9 cellular contexts compared by ENCODE assay signal in genomic region chr22:29306830-29307657, GRCh38. TPM values are rescaled to one million over a fixed set of nuclear protein-coding genes. Genes with fewer than 3 reads are reported as not detected.
DNase-seq lines count a peak whose midpoint lies in the region; ATAC-seq, FAIRE-seq and TF ChIP-seq lines count a peak whose summit lies in the region.
"Had no signal": no experiment of that assay in that cellular context is flagged by ENCODE, and none has a peak within 500 bp of the region (broad histone marks: within the 10 kb centered on the region; RNA-seq: fewer than 3 reads in every experiment).

No MANE protein-coding gene starts in this region.

- H3K36me3 Mint-ChIP-seq in chondrocyte (ENCODE audit: low read depth): peaks cover 1% of the 10 kb centered on the region

- peaks cover 7% of the 10 kb centered on the region for H4K20me1 ChIP-seq in keratinocyte (ENCODE audit: control insufficient read depth, extremely low read depth, insufficient read depth, low read length)

- peak overlapping the region; percentile 79 for H3K9ac ChIP-seq in keratinocyte (ENCODE audit: control insufficient read depth, extremely low read depth, insufficient read depth, low read length)

- H3K36me3 ChIP-seq in keratinocyte (ENCODE audit: control insufficient read depth in 2 of 2, extremely low read depth in 1 of 2, insufficient read depth in 2 of 2, low read length in 2 of 2) (peaks cover 2 to 15% of the 10 kb centered on the region in 2 experiments), small intestine (ENCODE audit: control insufficient read depth in 2 of 2, insufficient read depth in 2 of 2, low read length in 2 of 2) (no peaks in the 10 kb centered on the region)

- H3K4me3 ChIP-seq in Jurkat, Clone E6-1 (ENCODE audit: low read length): peak overlapping the region; percentile 78
- H3K4me3 ChIP-seq in keratinocyte (ENCODE audit: control insufficient read depth in 2 of 3, extremely low read depth in 1 of 3, insufficient read depth in 2 of 3, low read depth in 1 of 3, low read length in 3 of 3): peak overlapping the region; percentile 74 to 80 (median 75)
- H3K4me3 ChIP-seq in small intestine (ENCODE audit: low read depth in 1 of 2, low read length in 2 of 2): peak overlapping the region; percentile 65 to 77

- FAIRE-seq in keratinocyte (lab: Jason Lieb, UNC) (no peak), small intestine (lab: Jason Lieb, UNC) (no peak)
- FAIRE-seq: colon had no signal

- no peaks in the 10 kb centered on the region for H3K27me3 Mint-ChIP-seq in chondrocyte (ENCODE audit: low read depth)

- peaks cover 24% of the 10 kb centered on the region for H3K79me2 ChIP-seq in keratinocyte (ENCODE audit: control insufficient read depth, insufficient read depth, low read length)

- DNase-seq in Daoy (ENCODE audit: low read depth) (peak; percentile 84), chondrocyte (ENCODE audit: low spot score) (no peak), keratinocyte (ENCODE audit: low read depth, low spot score) (no peak), small intestine (peak; percentile 80)
- peak; percentile 44 for DNase-seq in Jurkat, Clone E6-1 (ENCODE audit: low read depth, low spot score)

- peaks cover 43% of the 10 kb centered on the region for H3K4me1 ChIP-seq in keratinocyte (ENCODE audit: control insufficient read depth, extremely low read depth, insufficient read depth, low read length)
- H3K4me1 ChIP-seq in small intestine (ENCODE audit: control insufficient read depth in 2 of 2, insufficient read depth in 1 of 2, low read depth in 1 of 2, low read length in 1 of 2): peaks cover 11 to 12% of the 10 kb centered on the region in 2 donors

- H3K4me2 ChIP-seq in keratinocyte (ENCODE audit: control insufficient read depth, extremely low read depth, insufficient read depth, low read depth, low read length): peak overlapping the region; percentile 97

- H3K4me3 Mint-ChIP-seq in chondrocyte (ENCODE audit: unreplicated experiment): peak overlapping the region; percentile 84

- H3K27ac ChIP-seq in keratinocyte (ENCODE audit: control insufficient read depth, insufficient read depth, low read length) (peak overlapping the region; percentile 81), small intestine (ENCODE audit: low read depth in 1 of 2, low read length in 1 of 2) (peak overlapping the region; percentile 72)

- peaks cover 42% of the 10 kb centered on the region for H3K4me1 Mint-ChIP-seq in chondrocyte (ENCODE audit: low read depth)

- 4 to 13% (median 8%) methylated on average over 59 to 86 of the region's 86 CpGs for WGBS in small intestine, 3 donors

- TF ChIP-seq CTCF in chondrocyte (IDR thresholded peaks at IDR 0.05) (no peak), keratinocyte (optimal IDR thresholded peaks at IDR 0.05 in 1 of 3, IDR thresholded peaks at IDR 0.05 in 1 of 3, conservative IDR thresholded peaks at IDR 0.05 in 1 of 3; ENCODE audit: extremely low read depth in 1 of 3, insufficient read depth in 2 of 3, low read length in 3 of 3) (no peak)

- H2AFZ ChIP-seq in keratinocyte (ENCODE audit: control insufficient read depth, low read length): peak overlapping the region; percentile 91

- H3K27me3 ChIP-seq in keratinocyte (ENCODE audit: control insufficient read depth, extremely low read depth, insufficient read depth, low read length): no peaks in the 10 kb centered on the region
- H3K27me3 ChIP-seq in small intestine (ENCODE audit: control insufficient read depth in 2 of 2, insufficient read depth in 2 of 2, low read length in 2 of 2): no peaks in the 10 kb centered on the region

- H3K27ac Mint-ChIP-seq in chondrocyte (ENCODE audit: unreplicated experiment): peak overlapping the region; percentile 88

- ATAC-seq in SK-N-SH treated with all-trans-retinoic acid at 6 μM for 48 hours (peak; percentile 72), GM18861 (IDR thresholded peaks at IDR 0.05; ENCODE audit: unreplicated experiment) (no peak), GM19328 (IDR thresholded peaks at IDR 0.05; ENCODE audit: unreplicated experiment) (no peak)

- dilution Hi-C loops in keratinocyte (cut with MboI; ENCODE audit: extremely low pct_ligation_motif_present, low sequenced_read_pairs): no loop called here

- no peaks in the 10 kb centered on the region for H3K9me3 Mint-ChIP-seq in chondrocyte (ENCODE audit: low read depth)

- no peaks in the 10 kb centered on the region for H3K9me1 ChIP-seq in keratinocyte (ENCODE audit: control insufficient read depth, extremely low read depth, insufficient read depth, low read length)

- H3K9me3 ChIP-seq in keratinocyte (ENCODE audit: control insufficient read depth, low read depth, low read length): no peaks in the 10 kb centered on the region
- H3K9me3 ChIP-seq in small intestine (ENCODE audit: control insufficient read depth, low read depth): no peaks in the 10 kb centered on the region

TF ChIP-seq in SK-N-SH treated with all-trans-retinoic acid at 6 μM for 48 hours, 23 proteins besides CTCF, POLR2A, EP300 and RAD21:
- TF ChIP-seq GLIS3 (CRISPR knock-in tag; IDR thresholded peaks at IDR 0.05): 0 out of 2 replicates have a peak, but pooled peaks have one; percentile 52
- no peak for TF ChIP-seq ESRRG (CRISPR knock-in tag; IDR thresholded peaks at IDR 0.05)
- TF ChIP-seq ZNF70 (CRISPR knock-in tag; IDR thresholded peaks at IDR 0.05): peak; percentile 99

RNA-seq across cellular contexts. Expression of gene GAS2L1, which starts 0.6 kb away (rescaled TPM):
- total RNA-seq in Daoy (2014; rRNA removed; shearing (Covaris generic)): 10.0 and 11.1 TPM in 2 replicates
- 45.0 TPM for polyA plus RNA-seq in Jurkat, Clone E6-1 (2012; ENCODE audit: insufficient read depth, insufficient read length)
- total RNA-seq in chondrocyte: 34.5 to 35.6 TPM (median 34.8 TPM) in 3 replicates
- polyA plus RNA-seq in keratinocyte (11.3 to 21.1 TPM (median 12.2 TPM) in 3 replicates), small intestine (10 to 100 TPM; 26.2 to 49.0 (median 31.8) TPM)
- polyA plus RNA-seq in keratinocyte (2011; ENCODE audit: low read depth): 1.6 TPM
- polyA plus RNA-seq in keratinocyte (2011; cell fraction: cytosol; rRNA removed): 7.8 and 24.6 TPM in 2 replicates
- 16.5 and 25.9 TPM in 2 replicates for polyA plus RNA-seq in keratinocyte (2011; cell fraction: nucleus; rRNA removed)
- 9.8 and 36.4 TPM in 2 replicates for polyA plus RNA-seq in keratinocyte (2012; ENCODE audit: low replicate concordance)
- 6.2 to 25.9 TPM (median 9.1 TPM) in 3 replicates for polyA minus RNA-seq in keratinocyte
- polyA minus RNA-seq in keratinocyte (2011; cell fraction: cytosol; rRNA and poly(A)+ RNA removed): 42.2 TPM
- polyA minus RNA-seq in keratinocyte (2011; cell fraction: nucleus; rRNA and poly(A)+ RNA removed): 13.7 and 15.8 TPM in 2 replicates

RNA-seq across cellular contexts. Expression of gene RASL10A, which starts 8.5 kb away (rescaled TPM):
- total RNA-seq in Daoy (2014; rRNA removed; shearing (Covaris generic)): 0.11 and 0.39 TPM in 2 replicates
- polyA plus RNA-seq in Jurkat, Clone E6-1 (2012; ENCODE audit: insufficient read depth, insufficient read length): 4.3 TPM
- total RNA-seq in chondrocyte: 0.27 to 1.2 TPM (median 0.31 TPM) in 3 replicates
- polyA plus RNA-seq in keratinocyte (0.07 to 0.09 TPM in 2 of 3 replicates, not detected in the other), small intestine (1 to 10 TPM; 3.7 to 4.1 (median 4.0) TPM)
- polyA plus RNA-seq in keratinocyte (2011; ENCODE audit: low read depth): not detected
- polyA plus RNA-seq in keratinocyte (2011; cell fraction: cytosol; rRNA removed): not detected in 2 replicates
- polyA plus RNA-seq in keratinocyte (2011; cell fraction: nucleus; rRNA removed): 0.78 and 0.89 TPM in 2 replicates
- 0.25 TPM in 1 of 2 replicates, not detected in the other for polyA plus RNA-seq in keratinocyte (2012; ENCODE audit: low replicate concordance)
- polyA minus RNA-seq in keratinocyte: 0.43 TPM in 1 of 3 replicates, not detected in the others
- not detected for polyA minus RNA-seq in keratinocyte (2011; cell fraction: cytosol; rRNA and poly(A)+ RNA removed)
- polyA minus RNA-seq in keratinocyte (2011; cell fraction: nucleus; rRNA and poly(A)+ RNA removed): 0.42 TPM in 1 of 2 replicates, not detected in the other

RNA-seq across cellular contexts. Expression of gene EWSR1, which starts 39.0 kb away (rescaled TPM):
- total RNA-seq in Daoy (2014; rRNA removed; shearing (Covaris generic)): 150 and 191 TPM in 2 replicates
- 477 TPM for polyA plus RNA-seq in Jurkat, Clone E6-1 (2012; ENCODE audit: insufficient read depth, insufficient read length)
- 139 to 205 TPM (median 144 TPM) in 3 replicates for total RNA-seq in chondrocyte
- 245 to 280 TPM (median 257 TPM) in 3 replicates for polyA plus RNA-seq in keratinocyte
- polyA plus RNA-seq in keratinocyte (2011; ENCODE audit: low read depth): 108 TPM
- polyA plus RNA-seq in keratinocyte (2011; cell fraction: cytosol; rRNA removed): 146 and 159 TPM in 2 replicates
- polyA plus RNA-seq in keratinocyte (2011; cell fraction: nucleus; rRNA removed): 475 and 506 TPM in 2 replicates
- polyA plus RNA-seq in keratinocyte (2012; ENCODE audit: low replicate concordance): 97.0 and 325 TPM in 2 replicates
- polyA minus RNA-seq in keratinocyte: 384 to 460 TPM (median 413 TPM) in 3 replicates
- polyA minus RNA-seq in keratinocyte (2011; cell fraction: cytosol; rRNA and poly(A)+ RNA removed): 154 TPM
- polyA minus RNA-seq in keratinocyte (2011; cell fraction: nucleus; rRNA and poly(A)+ RNA removed): 92.0 and 156 TPM in 2 replicates
- polyA plus RNA-seq in small intestine: 100 to 1,000 TPM; 145 to 191 (median 181) TPM

RNA-seq across cellular contexts. Expression of gene RHBDD3, which starts 39.3 kb away (rescaled TPM):
- 34.1 and 40.2 TPM in 2 replicates for total RNA-seq in Daoy (2014; rRNA removed; shearing (Covaris generic))
- 35.8 TPM for polyA plus RNA-seq in Jurkat, Clone E6-1 (2012; ENCODE audit: insufficient read depth, insufficient read length)
- total RNA-seq in chondrocyte: 29.5 to 37.6 TPM (median 30.9 TPM) in 3 replicates
- polyA plus RNA-seq in keratinocyte (10.3 to 16.2 TPM (median 10.9 TPM) in 3 replicates), small intestine (10 to 100 TPM; 13.6 to 43.1 (median 14.6) TPM)
- 3.2 TPM for polyA plus RNA-seq in keratinocyte (2011; ENCODE audit: low read depth)
- 5.2 and 13.8 TPM in 2 replicates for polyA plus RNA-seq in keratinocyte (2011; cell fraction: cytosol; rRNA removed)
- 25.4 and 32.0 TPM in 2 replicates for polyA plus RNA-seq in keratinocyte (2011; cell fraction: nucleus; rRNA removed)
- polyA plus RNA-seq in keratinocyte (2012; ENCODE audit: low replicate concordance): 7.8 and 14.2 TPM in 2 replicates
- polyA minus RNA-seq in keratinocyte: 3.8 to 8.6 TPM (median 5.8 TPM) in 3 replicates
- 13.6 TPM for polyA minus RNA-seq in keratinocyte (2011; cell fraction: cytosol; rRNA and poly(A)+ RNA removed)
- 10.2 and 12.6 TPM in 2 replicates for polyA minus RNA-seq in keratinocyte (2011; cell fraction: nucleus; rRNA and poly(A)+ RNA removed)

Comparison
In these comparisons a context has a peak if more than half of its experiments do, and no peak if none do; other contexts are left out.
1. DNase-seq: peak in Daoy (single experiment), Jurkat, Clone E6-1 (single experiment) and small intestine (single experiment); none in chondrocyte (single experiment) and keratinocyte (single experiment).
2. Peak in every context shown above with its lines, with median percentiles within 50 percentile points of each other: H3K4me3 ChIP-seq.